Comparison of ENCODE assay signal across 13 cellular contexts in genomic region chr10:116737582-116738358, GRCh38. TPM values are rescaled to one million over a fixed set of nuclear protein-coding genes. Genes with fewer than 3 reads are reported as not detected.
DNase-seq lines count a peak whose midpoint lies in the region; ATAC-seq and TF ChIP-seq lines count a peak whose summit lies in the region.
"Had no signal": no experiment of that assay in that cellular context is flagged by ENCODE, and none has a peak within 500 bp of the region (broad histone marks: within the 10 kb centered on the region; RNA-seq: fewer than 3 reads in every experiment).

No MANE protein-coding gene starts in this region.

- no peaks in the 10 kb centered on the region for H3K9me2 ChIP-seq in DOHH2 (replicated peaks; ENCODE audit: control insufficient read depth, low read length)

- H3K4me1 ChIP-seq in DOHH2 (ENCODE audit: control insufficient read depth, low read length) = no peaks in the 10 kb centered on the region

- H3K27ac ChIP-seq in DOHH2 (ENCODE audit: low read depth, low read length) (no peak overlapping the region), WERI-Rb-1 (no peak overlapping the region)
- H3K27ac ChIP-seq: SK-N-MC, skin epidermis had no signal

- H4K20me1 ChIP-seq in DOHH2 (ENCODE audit: control insufficient read depth, insufficient read depth, low read depth, low read length) = no peaks in the 10 kb centered on the region

- ATAC-seq in GM18858 (IDR thresholded peaks at IDR 0.05; ENCODE audit: unreplicated experiment) (no peak), HG03521 (IDR thresholded peaks at IDR 0.05; ENCODE audit: unreplicated experiment) (no peak)

- no peaks in the 10 kb centered on the region for H3F3A ChIP-seq in DOHH2 (ENCODE audit: control insufficient read depth, insufficient read depth)

- H3K27me3 ChIP-seq in DOHH2 (ENCODE audit: control insufficient read depth, low read length) = no peaks in the 10 kb centered on the region
- H3K27me3 ChIP-seq in WERI-Rb-1 (ENCODE audit: insufficient read depth, low read depth, severe bottlenecking) = no peaks in the 10 kb centered on the region
- H3K27me3 ChIP-seq in MG63 = no peaks in the 10 kb centered on the region

- no peaks in the 10 kb centered on the region for H3K36me3 ChIP-seq in DOHH2 (ENCODE audit: control insufficient read depth, low read length)
- no peaks in the 10 kb centered on the region for H3K36me3 ChIP-seq in WERI-Rb-1
- H3K36me3 ChIP-seq in MG63 = no peaks in the 10 kb centered on the region

- H3K9me3 ChIP-seq in DOHH2 (ENCODE audit: control insufficient read depth, insufficient read depth, low read length) = no peaks in the 10 kb centered on the region
- no peaks in the 10 kb centered on the region for H3K9me3 ChIP-seq in WERI-Rb-1 (ENCODE audit: severe bottlenecking)
- H3K9me3 ChIP-seq in MG63 = no peaks in the 10 kb centered on the region

- intact Hi-C loops in posterior cingulate gyrus (cut with DNase I) = loop anchor here (2.0 kb wide), 1 partner anchor 51 kb away; no protein-coding TSS in a partner anchor

- TF ChIP-seq CTCF in DOHH2 (IDR thresholded peaks at IDR 0.05; ENCODE audit: low read depth, low read length, poor library complexity, severe bottlenecking) (peak; percentile 19), WERI-Rb-1 (IDR thresholded peaks at IDR 0.05; ENCODE audit: low read depth, low read length) (peak; percentile 58), fibroblast of villous mesenchyme (IDR thresholded peaks at IDR 0.05; ENCODE audit: insufficient read depth, low read depth, low read length) (peak; percentile 29)

- peak; percentile 24 for DNase-seq in WERI-Rb-1
- DNase-seq in fibroblast of villous mesenchyme (ENCODE audit: low read depth) = no peak
- peak in 9 of 10 donors; percentile 30 to 90 (median 46) for DNase-seq in posterior cingulate gyrus
- no peak for DNase-seq in activated CD4-positive, CD25-positive, alpha-beta regulatory T cell (lab: John Stamatoyannopoulos, UW)
- no peak for DNase-seq in MG63
- DNase-seq: DND-41, foreskin melanocyte, Karpas-422 had no signal

- no peak overlapping the region for H3K4me2 ChIP-seq in DOHH2 (ENCODE audit: low read length)

- H3K4me3 ChIP-seq in DOHH2 (ENCODE audit: low read length) (no peak overlapping the region), WERI-Rb-1 (ENCODE audit: low read depth, low read length) (no peak overlapping the region), fibroblast of villous mesenchyme (ENCODE audit: low read depth, low read length) (no peak overlapping the region), MG63 (no peak overlapping the region)
- H3K4me3 ChIP-seq: SK-N-MC, skin epidermis had no signal

- H3K79me2 ChIP-seq in DOHH2 (ENCODE audit: control insufficient read depth, low read length) = no peaks in the 10 kb centered on the region

RNA-seq across cellular contexts. Expression of gene HSPA12A, which starts 4.6 kb away (rescaled TPM):
- total RNA-seq in fibroblast of villous mesenchyme = 22.9 and 35.4 TPM in 2 replicates
- total RNA-seq in MG63 (2014; rRNA removed; shearing (Covaris generic); ENCODE audit: low replicate concordance) = 2.6 and 2.8 TPM in 2 replicates

Comparison
In these comparisons a context has a peak if more than half of its experiments do, and no peak if none do; other contexts are left out.
1. DNase-seq: peak in WERI-Rb-1 (single experiment) and posterior cingulate gyrus (9 of 10); none in fibroblast of villous mesenchyme (single experiment), activated CD4-positive, CD25-positive, alpha-beta regulatory T cell (0 of 4) and MG63 (single experiment).
2. Peak in every context shown above with its lines, with median percentiles within 50 percentile points of each other: CTCF ChIP-seq.